Comparison of ENCODE assay signal across 21 cellular contexts in the genomic region with DNA sequence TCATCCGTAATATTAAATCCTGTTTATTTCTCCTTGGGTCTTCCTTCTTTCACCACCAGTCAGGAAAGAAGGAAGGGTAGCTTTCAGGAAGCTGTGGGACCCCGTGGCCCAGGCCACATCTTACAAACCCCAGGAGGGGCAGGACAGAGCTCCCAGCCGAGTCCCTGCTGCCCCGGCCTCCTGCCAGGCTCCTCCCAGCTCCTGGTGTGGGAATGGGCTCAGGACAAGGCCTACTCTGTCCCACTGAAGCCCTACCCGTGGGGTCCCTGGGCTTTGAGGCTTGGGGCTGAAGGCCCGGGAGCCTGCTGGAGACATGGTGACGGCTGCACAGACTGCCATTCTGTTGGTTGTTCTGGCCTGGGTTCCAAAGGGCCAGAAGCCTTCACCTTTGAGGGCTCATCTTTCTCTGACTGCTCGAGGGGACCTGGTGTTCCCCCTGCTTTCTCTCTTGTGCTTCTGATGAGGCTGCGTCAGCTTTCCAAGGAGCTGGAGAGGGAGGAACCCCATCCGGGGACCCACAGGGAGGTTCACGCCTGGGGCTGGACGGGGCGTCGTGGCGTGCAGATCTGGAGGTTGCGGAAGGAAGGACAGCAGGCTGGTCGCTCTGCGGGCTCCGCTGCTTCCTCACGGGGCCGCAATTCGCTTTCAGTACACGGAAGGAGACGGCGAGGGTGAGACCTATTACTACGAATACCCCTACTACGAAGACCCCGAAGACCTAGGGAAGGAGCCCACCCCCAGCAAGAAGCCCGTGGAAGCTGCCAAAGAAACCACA.
DNase-seq lines count a peak whose midpoint lies in the region; ATAC-seq and TF ChIP-seq lines count a peak whose summit lies in the region.
"Had no signal": no experiment of that assay in that cellular context is flagged by ENCODE, and none has a peak within 500 bp of the region (broad histone marks: within the 10 kb centered on the region; RNA-seq: fewer than 3 reads in every experiment).

No MANE protein-coding gene starts in this region.

- peaks cover 57% of the 10 kb centered on the region for H3K27me3 Mint-ChIP-seq in HFFc6 (ENCODE audit: insufficient read depth)
- H3K27me3 Mint-ChIP-seq in CD14-positive monocyte (ENCODE audit: low read depth in 3 of 3) = peaks cover 10 to 29% (median 26%) of the 10 kb centered on the region in 3 donors

- in situ Hi-C loops in GM23248 (cut with MboI) = no loop called here

- H3K9me3 ChIP-seq in BLaER1 = no peaks in the 10 kb centered on the region
- no peaks in the 10 kb centered on the region for H3K9me3 ChIP-seq in right cardiac atrium (ENCODE audit: control insufficient read depth, low read length)
- no peaks in the 10 kb centered on the region for H3K9me3 ChIP-seq in sigmoid colon
- no peaks in the 10 kb centered on the region for H3K9me3 ChIP-seq in GM23248 (ENCODE audit: low read depth)
- H3K9me3 ChIP-seq: A549, SK-N-SH had no signal

- TF ChIP-seq POLR2A in sigmoid colon (IDR thresholded peaks at IDR 0.05) = no peak

- H3K36me3 ChIP-seq in BLaER1 (peaks cover 57% of the 10 kb centered on the region), sigmoid colon (peaks cover 0 to 21% (median 2%) of the 10 kb centered on the region in 4 donors), GM23248 (ENCODE audit: low read depth) (peaks cover 37% of the 10 kb centered on the region)

- TF ChIP-seq EP300 in sigmoid colon (IDR thresholded peaks at IDR 0.05) = no peak

- H3K79me2 ChIP-seq in GM23248 (ENCODE audit: insufficient read depth) = peaks cover 97% of the 10 kb centered on the region

- H3K9me3 Mint-ChIP-seq in HFFc6 (no peaks in the 10 kb centered on the region; the same call in 1 of the 2 replicates), CD14-positive monocyte (peaks cover 2 to 19% (median 7%) of the 10 kb centered on the region in 7 donors)

- peaks cover 61% of the 10 kb centered on the region for H4K20me1 ChIP-seq in BLaER1
- H4K20me1 ChIP-seq in GM23248 (ENCODE audit: insufficient read depth) = peaks cover 19% of the 10 kb centered on the region

- WGBS in right cardiac atrium = 82% methylated on average over 29 of the region's 29 CpGs
- WGBS in sigmoid colon, 2 donors = 81 to 84% methylated on average over 29 of the region's 29 CpGs
- 80 to 82% methylated on average over 25 to 29 of the region's 29 CpGs for WGBS in GM23248 (ENCODE audit: low coverage in 1 of 2, low lambda C conversion rate in 2 of 2, missing lambda C conversion rate in 2 of 2), 2 experiments

- H3K4me3 ChIP-seq in BLaER1 (no peak overlapping the region), right cardiac atrium (ENCODE audit: low read length) (no peak overlapping the region), sigmoid colon (no peak overlapping the region), GM23248 (no peak overlapping the region)
- H3K4me3 ChIP-seq: A549, GM23338, PC-9 had no signal

- peaks cover 50% of the 10 kb centered on the region for H3F3A ChIP-seq in GM23248 (ENCODE audit: insufficient read depth)

- H3K36me3 Mint-ChIP-seq in HFFc6 (ENCODE audit: low read depth) = peaks cover 36% of the 10 kb centered on the region
- H3K36me3 Mint-ChIP-seq in CD14-positive monocyte = no peaks in the 10 kb centered on the region

- intact Hi-C loops in right cardiac atrium (cut with DNase I) (no loop called here), sigmoid colon (cut with DNase I) (no loop called here), CD14-positive monocyte (cut with micrococcal nuclease) (no loop called here)

- H3K9ac ChIP-seq in BLaER1 (no peak overlapping the region), GM23248 (no peak overlapping the region)
- H3K9ac ChIP-seq: KMS-11, SK-N-SH had no signal

- ATAC-seq in right cardiac atrium (no peak), HG02973 (IDR thresholded peaks at IDR 0.05; ENCODE audit: unreplicated experiment) (no peak)
- ATAC-seq: A549, GM23338 had no signal

- peak overlapping the region; percentile 63 for H3K4me2 ChIP-seq in BLaER1
- H3K4me2 ChIP-seq in GM23248 (ENCODE audit: unreplicated experiment) = no peak overlapping the region
- H3K4me2 ChIP-seq: A549, GM23338, KMS-11, PC-9, SK-N-SH had no signal

- H3K27ac Mint-ChIP-seq in HFFc6 (peak overlapping the region; percentile 56), CD14-positive monocyte (no peak overlapping the region)
- H3K27ac Mint-ChIP-seq: GM23338 had no signal

- no peaks in the 10 kb centered on the region for H3K27me3 ChIP-seq in BLaER1
- H3K27me3 ChIP-seq in right cardiac atrium (ENCODE audit: control insufficient read depth, insufficient read depth) = no peaks in the 10 kb centered on the region
- H3K27me3 ChIP-seq in sigmoid colon = no peaks in the 10 kb centered on the region
- no peaks in the 10 kb centered on the region for H3K27me3 ChIP-seq in GM23248 (replicated peaks; ENCODE audit: insufficient read depth)

- H3K27ac ChIP-seq in BLaER1 = no peak overlapping the region
- no peak overlapping the region for H3K27ac ChIP-seq in right cardiac atrium (ENCODE audit: low read length)
- peak overlapping the region in 3 of 4 donors; percentile 27 to 58 (median 45) for H3K27ac ChIP-seq in sigmoid colon
- H3K27ac ChIP-seq in GM23248 = no peak overlapping the region
- H3K27ac ChIP-seq: A549, KMS-11, PC-9 had no signal

- H3K9me2 ChIP-seq in GM23248 (ENCODE audit: insufficient read depth) = no peaks in the 10 kb centered on the region
- H3K9me2 ChIP-seq: SK-N-SH had no signal

- H3K4me1 ChIP-seq in BLaER1 = peaks cover 61% of the 10 kb centered on the region
- no peaks in the 10 kb centered on the region for H3K4me1 ChIP-seq in right cardiac atrium (ENCODE audit: control insufficient read depth, insufficient read depth, low read length)
- peaks cover 0 to 59% (median 53%) of the 10 kb centered on the region in 4 donors for H3K4me1 ChIP-seq in sigmoid colon
- H3K4me1 ChIP-seq in GM23248 (ENCODE audit: insufficient read depth) = peaks cover 7% of the 10 kb centered on the region; the same call in 1 of the 2 replicates

- no peak for DNase-seq in HFFc6
- peak in 2 of 3 donors; percentile 33 to 73 for DNase-seq in right cardiac atrium
- peak; percentile 61 for DNase-seq in sigmoid colon
- no peak for DNase-seq in CD14-positive monocyte (ENCODE audit: low spot score)
- DNase-seq in GM23248 = no peak
- DNase-seq: H9, IMR-90, NCI-H1048, NCI-H1417, NCI-H1694 treated with DMSO at 0.1 percent for 48 hours, NCI-H2081, NCI-H2227 treated with DMSO at 0.1 percent for 48 hours, NCI-H526 treated with DMSO at 0.1 percent for 48 hours, PC-9, SK-N-SH, SW 1271 had no signal

- H2AFZ ChIP-seq in GM23248 = no peak overlapping the region
- H2AFZ ChIP-seq: GM23338, PC-9 had no signal

- H3K4me3 Mint-ChIP-seq in HFFc6 (peak overlapping the region; percentile 34; the same call in 1 of the 2 replicates), CD14-positive monocyte (peak overlapping the region in 1 of 2 donors; percentile 26)
- H3K4me3 Mint-ChIP-seq: GM23338, H9 had no signal

- H3K4me1 Mint-ChIP-seq in HFFc6 (ENCODE audit: low read depth) (peaks cover 13% of the 10 kb centered on the region), CD14-positive monocyte (peaks cover 9% of the 10 kb centered on the region)

- no peak for TF ChIP-seq CTCF in HFFc6 (IDR thresholded peaks at IDR 0.05)
- TF ChIP-seq CTCF in sigmoid colon (IDR thresholded peaks at IDR 0.05) = no peak
- TF ChIP-seq CTCF in CD14-positive monocyte (IDR thresholded peaks at IDR 0.05) = no peak

Comparison
In these comparisons a context has a peak if more than half of its experiments do, and no peak if none do; other contexts are left out.
1. H3K27ac ChIP-seq: peak in sigmoid colon (3 of 4); none in BLaER1 (single experiment), right cardiac atrium (single experiment) and GM23248 (single experiment).
2. DNase-seq: peak in right cardiac atrium (2 of 3) and sigmoid colon (single experiment); none in HFFc6 (single experiment), CD14-positive monocyte (single experiment) and GM23248 (single experiment).